In genomic region chr1:170691258-170691657, GRCh38 we compare ENCODE assay signal across 22 cellular contexts. TPM values are rescaled to one million over a fixed set of nuclear protein-coding genes. Genes with fewer than 3 reads are reported as not detected.
DNase-seq lines count a peak whose midpoint lies in the region; TF ChIP-seq lines count a peak whose summit lies in the region.
"Had no signal": no experiment of that assay in that cellular context is flagged by ENCODE, and none has a peak within 500 bp of the region (broad histone marks: within the 10 kb centered on the region; RNA-seq: fewer than 3 reads in every experiment).

No MANE protein-coding gene starts in this region.

- no peak overlapping the region for H3K14ac ChIP-seq in mesenchymal stem cell (ENCODE audit: low read length in 2 of 2)

- DNase-seq in ascending aorta (ENCODE audit: low spot score in 2 of 2) (no peak), mesenchymal stem cell (no peak), smooth muscle cell (lab: John Stamatoyannopoulos, UW; ENCODE audit: unreplicated experiment) (no peak), NCI-H2107 (lab: John Stamatoyannopoulos, UW) (no peak), OCI-LY7 (ENCODE audit: low spot score) (no peak)
- no peak for DNase-seq in stimulated activated naive CD4-positive, alpha-beta T cell (lab: John Stamatoyannopoulos, UW)
- DNase-seq in activated effector memory CD4-positive, alpha-beta T cell treated with anti-CD3 and anti-CD28 coated beads, Interleukin-2, amount 50 U/mL, for 16 hours: no peak
- DNase-seq: AML-193; C1 segment of cervical spinal cord; Calu3; CD8-positive, alpha-beta memory T cell; DMS153; KBM-7; NCI-H1092; NCI-H1436; NCI-H187 treated with DMSO at 0.1 percent for 48 hours; NCI-H2227 treated with DMSO at 0.1 percent for 48 hours; NCI-H510A treated with DMSO at 0.1 percent for 48 hours; NCI-H748 treated with DMSO at 0.1 percent for 48 hours; SHP77 treated with DMSO at 0.1 percent for 48 hours had no signal

- no peak overlapping the region for H4K8ac ChIP-seq in mesenchymal stem cell (ENCODE audit: low read length)

- no peak overlapping the region for H3K27ac ChIP-seq in HEK293 (ENCODE audit: extremely low read depth, low read depth, low read length)
- H3K27ac ChIP-seq in ascending aorta: peak overlapping the region; percentile 54 to 79
- no peak overlapping the region for H3K27ac ChIP-seq in mesenchymal stem cell (ENCODE audit: low read length, poor library complexity, severe bottlenecking)
- peak overlapping the region; percentile 91 for H3K27ac ChIP-seq in smooth muscle cell (ENCODE audit: low read depth)
- no peak overlapping the region for H3K27ac ChIP-seq in OCI-LY7 (ENCODE audit: low read depth, low read length, poor library complexity, severe bottlenecking)
- H3K27ac ChIP-seq: RWPE1 had no signal

- no peak overlapping the region for H2BK5ac ChIP-seq in mesenchymal stem cell (ENCODE audit: low read depth, low read length, poor library complexity, severe bottlenecking)

- H3F3A ChIP-seq in smooth muscle cell (ENCODE audit: low read depth): peaks cover 6% of the 10 kb centered on the region

- H4K20me1 ChIP-seq in smooth muscle cell (ENCODE audit: low read depth) (no peaks in the 10 kb centered on the region), OCI-LY7 (ENCODE audit: insufficient read depth, low read length) (no peaks in the 10 kb centered on the region)

- no peak overlapping the region for H2BK12ac ChIP-seq in mesenchymal stem cell (ENCODE audit: low read length in 2 of 2)

- no peaks in the 10 kb centered on the region for H3K79me1 ChIP-seq in mesenchymal stem cell (replicated peaks; ENCODE audit: low read length, poor library complexity, severe bottlenecking)

- H3K4me2 ChIP-seq in mesenchymal stem cell (ENCODE audit: low read length, poor library complexity, severe bottlenecking) (no peak overlapping the region), smooth muscle cell (peak overlapping the region; percentile 62), OCI-LY7 (ENCODE audit: low read length) (no peak overlapping the region)

- no peak overlapping the region for H2BK15ac ChIP-seq in mesenchymal stem cell (ENCODE audit: low read depth, poor library complexity, severe bottlenecking)

- no peak overlapping the region for H3K23ac ChIP-seq in mesenchymal stem cell (ENCODE audit: low read length in 2 of 2)

- H3K4me1 ChIP-seq in HEK293 (ENCODE audit: control insufficient read depth, insufficient read depth, low read length) (peaks cover 3% of the 10 kb centered on the region; the same call in 1 of the 2 replicates), ascending aorta (peaks cover 13 to 34% of the 10 kb centered on the region in 2 donors), mesenchymal stem cell (ENCODE audit: control insufficient read depth, insufficient read depth, low read depth, low read length) (no peaks in the 10 kb centered on the region), smooth muscle cell (ENCODE audit: low read depth) (peaks cover 2% of the 10 kb centered on the region), OCI-LY7 (ENCODE audit: insufficient read depth, low read length, poor library complexity, severe bottlenecking) (no peaks in the 10 kb centered on the region)

- no peak overlapping the region for H2BK120ac ChIP-seq in mesenchymal stem cell (ENCODE audit: low read depth, low read length)

- intact Hi-C loops in ascending aorta (cut with DNase I): loop anchor here (2.0 kb wide), 1 partner anchor 26 kb away; the partner anchor contains the start of gene PRRX1
- intact Hi-C loops in OCI-LY7 (cut with micrococcal nuclease; ENCODE audit: unreplicated experiment): loop anchor here (5.0 kb wide), 1 partner anchor 236 kb away; no protein-coding TSS in a partner anchor

- no peaks in the 10 kb centered on the region for H3K9me3 ChIP-seq in HEK293 (ENCODE audit: control insufficient read depth, insufficient read depth, low read depth, low read length)
- H3K9me3 ChIP-seq in ascending aorta: no peaks in the 10 kb centered on the region
- H3K9me3 ChIP-seq in mesenchymal stem cell (ENCODE audit: control insufficient read depth, low read length): no peaks in the 10 kb centered on the region
- no peaks in the 10 kb centered on the region for H3K9me3 ChIP-seq in smooth muscle cell (replicated peaks; ENCODE audit: low read depth)
- no peaks in the 10 kb centered on the region for H3K9me3 ChIP-seq in OCI-LY7 (ENCODE audit: low read length)

- H3K9me2 ChIP-seq in OCI-LY7 (ENCODE audit: insufficient read depth, low read length): no peaks in the 10 kb centered on the region

- H2AK5ac ChIP-seq in mesenchymal stem cell (ENCODE audit: low read length, severe bottlenecking): no peak overlapping the region

- POLR2A ChIA-PET in HEK293 (lab: Yijun Ruan, JAX): no interaction called here
- POLR2A ChIA-PET in OCI-LY7 (lab: Charles Lee): interaction anchor here (1.1 kb wide), 1 partner anchor 623 kb away, joined by 3 read pairs; the partner anchor contains the start of gene FMO4

- H3K9ac ChIP-seq in mesenchymal stem cell (ENCODE audit: low read length) (peak overlapping the region; percentile 76), smooth muscle cell (ENCODE audit: low read depth) (no peak overlapping the region)

- no peak overlapping the region for H3K4me3 ChIP-seq in HEK293 (ENCODE audit: low read depth, low read length)
- H3K4me3 ChIP-seq in ascending aorta: no peak overlapping the region
- H3K4me3 ChIP-seq in mesenchymal stem cell (ENCODE audit: insufficient read depth in 1 of 2, low read depth in 1 of 2, low read length in 2 of 2): peak overlapping the region in 1 of 2 experiments; percentile 47
- no peak overlapping the region for H3K4me3 ChIP-seq in smooth muscle cell
- H3K4me3 ChIP-seq in OCI-LY7 (ENCODE audit: low read depth, low read length, poor library complexity, severe bottlenecking): no peak overlapping the region

- H2AFZ ChIP-seq in mesenchymal stem cell (ENCODE audit: low read depth, low read length): no peak overlapping the region
- H2AFZ ChIP-seq in smooth muscle cell (ENCODE audit: low read depth): no peak overlapping the region
- no peak overlapping the region for H2AFZ ChIP-seq in OCI-LY7 (ENCODE audit: low read length)

- H3K36me3 ChIP-seq in HEK293 (ENCODE audit: control insufficient read depth in 2 of 2, insufficient read depth in 1 of 2, low read length in 2 of 2): no peaks in the 10 kb centered on the region
- H3K36me3 ChIP-seq in ascending aorta: no peaks in the 10 kb centered on the region
- H3K36me3 ChIP-seq in mesenchymal stem cell (ENCODE audit: control insufficient read depth in 1 of 2, insufficient read depth in 2 of 2, low read depth in 1 of 2, low read length in 2 of 2): peaks cover 0 to 93% of the 10 kb centered on the region in 2 experiments
- no peaks in the 10 kb centered on the region for H3K36me3 ChIP-seq in smooth muscle cell (ENCODE audit: low read depth)
- H3K36me3 ChIP-seq in OCI-LY7 (ENCODE audit: insufficient read depth, low read length): no peaks in the 10 kb centered on the region

- H4K91ac ChIP-seq in mesenchymal stem cell (ENCODE audit: low read length): no peak overlapping the region

- CTCF ChIA-PET in HEK293 (lab: Yijun Ruan, JAX): interaction anchor here (0.9 to 1.3 kb wide), 2 partner anchors 19 to 33 kb away, joined by 3 to 4 read pairs; no protein-coding TSS in a partner anchor
- CTCF ChIA-PET in OCI-LY7 (lab: Charles Lee; ENCODE audit: unreplicated experiment): no interaction called here

- no TSS peak for BruUV-seq in OCI-LY7 (replicated peaks; lab: Mats Ljungman, UMichigan)

- no peak overlapping the region for H3K4ac ChIP-seq in mesenchymal stem cell (ENCODE audit: low read depth in 1 of 2, low read length in 2 of 2)

- H3K18ac ChIP-seq in mesenchymal stem cell (ENCODE audit: low read depth in 1 of 2, low read length in 2 of 2): no peak overlapping the region

- TF ChIP-seq CTCF in HEK293 (tag by site-specific recombination; IDR thresholded peaks at IDR 0.05): no peak
- TF ChIP-seq CTCF in ascending aorta (IDR thresholded peaks at IDR 0.05): no peak
- TF ChIP-seq CTCF in smooth muscle cell (IDR thresholded peaks at IDR 0.05; ENCODE audit: borderline replicate concordance, insufficient read depth, poor library complexity, severe bottlenecking): no peak
- no peak for TF ChIP-seq CTCF in OCI-LY7 (conservative IDR thresholded peaks at IDR 0.05; ENCODE audit: low read length)

- H3K79me2 ChIP-seq in smooth muscle cell (ENCODE audit: low read depth) (peaks cover 62% of the 10 kb centered on the region), OCI-LY7 (ENCODE audit: insufficient read depth, low read depth, low read length) (no peaks in the 10 kb centered on the region)

- no peaks in the 10 kb centered on the region for H3K27me3 ChIP-seq in ascending aorta
- H3K27me3 ChIP-seq in mesenchymal stem cell (ENCODE audit: control insufficient read depth in 1 of 2, insufficient read depth in 1 of 2, low read length in 2 of 2): no peaks in the 10 kb centered on the region
- H3K27me3 ChIP-seq in smooth muscle cell (ENCODE audit: low read depth): no peaks in the 10 kb centered on the region

TF ChIP-seq in HEK293, 187 proteins besides CTCF, POLR2A, EP300 and RAD21:
- TF ChIP-seq ZNF366 (tag by site-specific recombination; conservative IDR thresholded peaks at IDR 0.05) (peak; percentile 75), PRDM1 (tag by site-specific recombination; IDR thresholded peaks at IDR 0.05) (peak; percentile 98), MYNN (tag by site-specific recombination; IDR thresholded peaks at IDR 0.05; ENCODE audit: borderline replicate concordance) (no peak)

RNA-seq across cellular contexts. Expression of gene PRRX1, which starts 27.3 kb away (rescaled TPM):
- total RNA-seq in ascending aorta (123 TPM), smooth muscle cell (59.6 and 85.0 TPM in 2 replicates), OCI-LY7 (2022) (not detected in 2 replicates)
- polyA plus RNA-seq in mesenchymal stem cell (2013, experiment 1 of 2): 0.66 TPM
- 0.56 TPM for polyA plus RNA-seq in mesenchymal stem cell (2013, experiment 2 of 2)
- 24.9 and 31.9 TPM in 2 replicates for polyA plus RNA-seq in smooth muscle cell
- total RNA-seq in OCI-LY7 (2014; rRNA removed; shearing (Covaris generic)): not detected in 2 replicates
- total RNA-seq: CD8-positive, alpha-beta memory T cell had no signal
- polyA plus RNA-seq: CD8-positive, alpha-beta memory T cell had no signal

Comparison
In these comparisons a context has a peak if more than half of its experiments do, and no peak if none do; other contexts are left out.
1. H3K27ac ChIP-seq: peak in ascending aorta (2 of 2) and smooth muscle cell (single experiment); none in HEK293 (single experiment), mesenchymal stem cell (single experiment) and OCI-LY7 (single experiment).
2. RNA of gene PRRX1, which starts 27.3 kb away (total RNA-seq): 123 TPM in ascending aorta (single experiment) and 59.6 to 85.0 TPM in smooth muscle cell; not detected in OCI-LY7; every median in the first group is over 10 times any median in the second.